Comparison of ENCODE assay signal across 9 cellular contexts in genomic region chr9:34547960-34548603, GRCh38. TPM values are rescaled to one million over a fixed set of nuclear protein-coding genes. Genes with fewer than 3 reads are reported as not detected.
DNase-seq lines count a peak whose midpoint lies in the region; ATAC-seq, FAIRE-seq and TF ChIP-seq lines count a peak whose summit lies in the region.
"Had no signal": no experiment of that assay in that cellular context is flagged by ENCODE, and none has a peak within 500 bp of the region (broad histone marks: within the 10 kb centered on the region; RNA-seq: fewer than 3 reads in every experiment).

No MANE protein-coding gene starts in this region.

- intact Hi-C loops in kidney (cut with DNase I), result loop anchor here (5.0 kb wide), 1 partner anchor 44 kb away; no protein-coding TSS in a partner anchor

- peak; percentile 98 for ATAC-seq in SK-N-SH treated with all-trans-retinoic acid at 6 μM for 48 hours
- no peak for ATAC-seq in HG02588 (IDR thresholded peaks at IDR 0.05; ENCODE audit: unreplicated experiment)

- H3K9ac ChIP-seq in kidney (ENCODE audit: low read length in 2 of 2), result no peak overlapping the region

- H3K36me3 ChIP-seq in kidney (ENCODE audit: control insufficient read depth in 1 of 2, insufficient read depth in 2 of 2, low read length in 2 of 2), result no peaks in the 10 kb centered on the region

- no peak for FAIRE-seq in kidney (lab: Jason Lieb, UNC)

- peak; percentile 89 for TF ChIP-seq CTCF in kidney (IDR thresholded peaks at IDR 0.05; ENCODE audit: borderline replicate concordance, extremely low read depth, insufficient read depth)

- H3K4me3 ChIP-seq in kidney (ENCODE audit: low read length in 2 of 2), result no peak overlapping the region

- H3K27ac ChIP-seq in kidney (ENCODE audit: low read depth in 2 of 2, low read length in 2 of 2), result no peak overlapping the region

- no peaks in the 10 kb centered on the region for H3K4me1 ChIP-seq in kidney (ENCODE audit: control insufficient read depth in 1 of 2, insufficient read depth in 1 of 2, low read depth in 1 of 2, low read length in 2 of 2)

- H3K9me3 ChIP-seq in kidney (ENCODE audit: control insufficient read depth in 1 of 2, low read length in 2 of 2), result no peaks in the 10 kb centered on the region

- peak; percentile 41 for DNase-seq in DMS53 treated with DMSO at 0.1 percent for 48 hours (lab: John Stamatoyannopoulos, UW; ENCODE audit: unreplicated experiment)
- DNase-seq in HuH-7.5 (ENCODE audit: low spot score), result peak; percentile 78
- peak; percentile 4 for DNase-seq in central memory CD4-positive, alpha-beta T cell
- DNase-seq in kidney, result peak; percentile 87
- DNase-seq in stimulated activated CD4-positive, alpha-beta T cell treated with anti-CD3 and anti-CD28 coated beads, Interleukin-4, amount 100 ng/mL, for 24 hours, result peak; percentile 36
- DNase-seq in DMS79 (lab: John Stamatoyannopoulos, UW), result no peak

TF ChIP-seq in SK-N-SH treated with all-trans-retinoic acid at 6 μM for 48 hours, 23 proteins besides CTCF, POLR2A, EP300 and RAD21:
- TF ChIP-seq ZNF565 (CRISPR knock-in tag; conservative IDR thresholded peaks at IDR 0.05; ENCODE audit: low read depth) (no peak), TCF4 (CRISPR knock-in tag; IDR thresholded peaks at IDR 0.05; ENCODE audit: borderline replicate concordance) (peak; percentile 68; the same call in 1 of the 2 replicates)

RNA-seq across cellular contexts. Expression of gene ENHO, which starts 25.3 kb away (rescaled TPM):
- total RNA-seq in kidney, result 0.22 TPM
- 2.7 TPM for polyA plus RNA-seq in kidney (ENCODE audit: insufficient read depth, low read depth, low replicate concordance)
- total RNA-seq: T-helper 2 cell treated with Interferon-gamma antibody and Interleukin-4, amounts not matched to agents 100 ng/mL and 5 ng/mL, for 36 hours had no signal

RNA-seq across cellular contexts. Expression of gene CNTFR, which starts 41.4 kb away (rescaled TPM):
- total RNA-seq in kidney, result 3.7 TPM
- 1.7 TPM for polyA plus RNA-seq in kidney (ENCODE audit: insufficient read depth, low read depth, low replicate concordance)
- total RNA-seq: T-helper 2 cell treated with Interferon-gamma antibody and Interleukin-4, amounts not matched to agents 100 ng/mL and 5 ng/mL, for 36 hours had no signal
